Comparison of ENCODE assay signal across 8 cellular contexts in genomic region chr4:8198206-8198905, GRCh38. TPM values are rescaled to one million over a fixed set of nuclear protein-coding genes. Genes with fewer than 3 reads are reported as not detected.
DNase-seq lines count a peak whose midpoint lies in the region; ATAC-seq and TF ChIP-seq lines count a peak whose summit lies in the region.

No MANE protein-coding gene starts in this region.

- H3K27ac ChIP-seq in BLaER1: peak overlapping the region; percentile 96

- H3K9me3 ChIP-seq in BLaER1: no peaks in the 10 kb centered on the region
- H3K9me3 ChIP-seq in mucosa of descending colon: no peaks in the 10 kb centered on the region

- no peaks in the 10 kb centered on the region for H3K9me3 Mint-ChIP-seq in activated naive CD8-positive, alpha-beta T cell treated with anti-CD3 and anti-CD28 coated beads, Interleukin-2, amount 10 ng/mL, durations not matched to agents 7 days and 5 days

- peaks cover 19% of the 10 kb centered on the region for H3K4me1 Mint-ChIP-seq in activated naive CD8-positive, alpha-beta T cell treated with anti-CD3 and anti-CD28 coated beads, Interleukin-2, amount 10 ng/mL, durations not matched to agents 7 days and 5 days

- POLR2A ChIA-PET in activated naive CD8-positive, alpha-beta T cell treated with anti-CD3 and anti-CD28 coated beads, Interleukin-2, amount 10 ng/mL, durations not matched to agents 7 days and 5 days (lab: Charles Lee): interaction anchor here (1.0 to 1.8 kb wide), 5 partner anchors 22 to 237 kb away, joined by 3 to 4 read pairs (median 3); partner anchors contain the start of gene ABLIM2

- H3K36me3 Mint-ChIP-seq in activated naive CD8-positive, alpha-beta T cell treated with anti-CD3 and anti-CD28 coated beads, Interleukin-2, amount 10 ng/mL, durations not matched to agents 7 days and 5 days: no peaks in the 10 kb centered on the region

- H3K4me2 ChIP-seq in BLaER1: peak overlapping the region; percentile 99

- peak overlapping the region; percentile 91 for H3K4me3 Mint-ChIP-seq in activated naive CD8-positive, alpha-beta T cell treated with anti-CD3 and anti-CD28 coated beads, Interleukin-2, amount 10 ng/mL, durations not matched to agents 7 days and 5 days

- no peak for DNase-seq in activated naive CD8-positive, alpha-beta T cell treated with anti-CD3 and anti-CD28 coated beads, Interleukin-2, amount 10 ng/mL, durations not matched to agents 7 days and 5 days
- peak; percentile 69 to 76 (median 75) for DNase-seq in mucosa of descending colon
- no peak for DNase-seq in NCI-H774 (lab: John Stamatoyannopoulos, UW)
- DNase-seq in erythroblast (lab: John Stamatoyannopoulos, UW): no peak

- peaks cover 100% of the 10 kb centered on the region for H3K4me1 ChIP-seq in BLaER1
- H3K4me1 ChIP-seq in mucosa of descending colon (ENCODE audit: low read depth): peaks cover 22% of the 10 kb centered on the region

- peaks cover 14% of the 10 kb centered on the region for H3K27me3 ChIP-seq in BLaER1

- H4K20me1 ChIP-seq in BLaER1: peaks cover 16% of the 10 kb centered on the region; the same call in 1 of the 2 replicates

- intact Hi-C loops in mucosa of descending colon (cut with DNase I, micrococcal nuclease): no loop called here

- no peak for TF ChIP-seq CTCF in mucosa of descending colon (IDR thresholded peaks at IDR 0.05)

- H3K4me3 ChIP-seq in BLaER1: peak overlapping the region; percentile 73
- H3K4me3 ChIP-seq in mucosa of descending colon: no peak overlapping the region

- ATAC-seq in HG02678 (IDR thresholded peaks at IDR 0.05; ENCODE audit: unreplicated experiment) (peak; percentile 0), mucosa of descending colon (peak; percentile 36), GM21723 (IDR thresholded peaks at IDR 0.05; ENCODE audit: unreplicated experiment) (no peak), HG02885 (IDR thresholded peaks at IDR 0.05; ENCODE audit: poor library complexity, unreplicated experiment) (no peak)
- ATAC-seq in activated naive CD8-positive, alpha-beta T cell treated with anti-CD3 and anti-CD28 coated beads, Interleukin-2, amount 10 ng/mL, durations not matched to agents 7 days and 5 days (ENCODE audit: low read depth): no peak

- TF ChIP-seq POLR2A in erythroblast (IDR thresholded peaks at IDR 0.05; ENCODE audit: low read length): no peak

- H3K27ac Mint-ChIP-seq in activated naive CD8-positive, alpha-beta T cell treated with anti-CD3 and anti-CD28 coated beads, Interleukin-2, amount 10 ng/mL, durations not matched to agents 7 days and 5 days: peak overlapping the region; percentile 87

- H3K36me3 ChIP-seq in BLaER1 (no peaks in the 10 kb centered on the region), mucosa of descending colon (ENCODE audit: low read depth) (no peaks in the 10 kb centered on the region)

- peak overlapping the region; percentile 89; the same call in 1 of the 2 replicates for H3K9ac ChIP-seq in BLaER1

- no peaks in the 10 kb centered on the region for H3K27me3 Mint-ChIP-seq in activated naive CD8-positive, alpha-beta T cell treated with anti-CD3 and anti-CD28 coated beads, Interleukin-2, amount 10 ng/mL, durations not matched to agents 7 days and 5 days

RNA-seq across cellular contexts. Expression of gene SH3TC1, which starts 0.7 kb away (rescaled TPM):
- total RNA-seq in activated naive CD8-positive, alpha-beta T cell treated with anti-CD3 and anti-CD28 coated beads, Interleukin-2, amount 10 ng/mL, durations not matched to agents 7 days and 5 days: 10 to 100 TPM; 14.8 to 15.7 TPM
- total RNA-seq in mucosa of descending colon: 10 to 100 TPM; 10.3 to 13.6 (median 11.7) TPM

RNA-seq across cellular contexts. Expression of gene ABLIM2, which starts 39.7 kb away (rescaled TPM):
- total RNA-seq in activated naive CD8-positive, alpha-beta T cell treated with anti-CD3 and anti-CD28 coated beads, Interleukin-2, amount 10 ng/mL, durations not matched to agents 7 days and 5 days: 1 to 10 TPM; 1.7 to 2.5 TPM
- total RNA-seq in mucosa of descending colon: 10 to 100 TPM; 15.0 to 15.8 (median 15.5) TPM

Comparison
In these comparisons a context has a peak if more than half of its experiments do, and no peak if none do; other contexts are left out.
1. ATAC-seq: peak in HG02678 (single experiment) and mucosa of descending colon (single experiment); none in activated naive CD8-positive, alpha-beta T cell treated with anti-CD3 and anti-CD28 coated beads, Interleukin-2, amount 10 ng/mL, durations not matched to agents 7 days and 5 days (single experiment), GM21723 (single experiment) and HG02885 (single experiment).
2. DNase-seq: peak in mucosa of descending colon (3 of 3); none in activated naive CD8-positive, alpha-beta T cell treated with anti-CD3 and anti-CD28 coated beads, Interleukin-2, amount 10 ng/mL, durations not matched to agents 7 days and 5 days (single experiment), NCI-H774 (single experiment) and erythroblast (0 of 2).
3. RNA of gene ABLIM2, which starts 39.7 kb away (total RNA-seq): 15.0 to 15.8 TPM in mucosa of descending colon; 1.7 to 2.5 TPM in activated naive CD8-positive, alpha-beta T cell treated with anti-CD3 and anti-CD28 coated beads, Interleukin-2, amount 10 ng/mL, durations not matched to agents 7 days and 5 days; every median in the first group is over 4 times any median in the second.